1 cellular context compared by ENCODE assay signal in genomic region chr3:30835667-30836066, GRCh38.
TF ChIP-seq lines count a peak whose summit lies in the region.

No MANE protein-coding gene starts in this region.

TF ChIP-seq in H1, 55 proteins besides CTCF, POLR2A, EP300 and RAD21:
- TF ChIP-seq EGR1 (IDR thresholded peaks at IDR 0.05; ENCODE audit: borderline replicate concordance, low read depth, low read length) (no peak), BACH1 (IDR thresholded peaks at IDR 0.05; ENCODE audit: low read length) (no peak), KDM4A (IDR thresholded peaks at IDR 0.05; ENCODE audit: low read depth, low read length, severe bottlenecking) (no peak), TEAD4 (IDR thresholded peaks at IDR 0.05; ENCODE audit: low read depth, low read length) (no peak), MAFK (IDR thresholded peaks at IDR 0.05; ENCODE audit: low read depth, low read length) (no peak), RFX5 (IDR thresholded peaks at IDR 0.05; ENCODE audit: borderline replicate concordance, low read depth, low read length) (no peak), HDAC6 (IDR thresholded peaks at IDR 0.05; ENCODE audit: low read depth, low read length) (no peak), BRCA1 (IDR thresholded peaks at IDR 0.05; ENCODE audit: low read depth, low read length) (no peak), TAF7 (optimal IDR thresholded peaks at IDR 0.05; ENCODE audit: borderline replicate concordance, low read depth, low read length) (no peak), POLR2AphosphoS5 (IDR thresholded peaks at IDR 0.05; ENCODE audit: low read depth, low read length) (no peak), NRF1 (IDR thresholded peaks at IDR 0.05; ENCODE audit: low read depth, low read length) (no peak), SRF (IDR thresholded peaks at IDR 0.05; ENCODE audit: low read depth, low read length) (no peak), KDM5A (IDR thresholded peaks at IDR 0.05; ENCODE audit: low read length) (no peak), ATF2 (IDR thresholded peaks at IDR 0.05; ENCODE audit: low read length) (no peak), RXRA (IDR thresholded peaks at IDR 0.05; ENCODE audit: insufficient read depth, low read depth, low read length) (no peak), E2F6 (IDR thresholded peaks at IDR 0.05) (no peak), CTBP2 (IDR thresholded peaks at IDR 0.05; ENCODE audit: borderline replicate concordance, insufficient read depth, insufficient read length, low read length) (no peak), JUN (IDR thresholded peaks at IDR 0.05; ENCODE audit: low read depth, low read length) (no peak), CHD2 (IDR thresholded peaks at IDR 0.05; ENCODE audit: low read length) (no peak)
- TF ChIP-seq, protein P1, sequence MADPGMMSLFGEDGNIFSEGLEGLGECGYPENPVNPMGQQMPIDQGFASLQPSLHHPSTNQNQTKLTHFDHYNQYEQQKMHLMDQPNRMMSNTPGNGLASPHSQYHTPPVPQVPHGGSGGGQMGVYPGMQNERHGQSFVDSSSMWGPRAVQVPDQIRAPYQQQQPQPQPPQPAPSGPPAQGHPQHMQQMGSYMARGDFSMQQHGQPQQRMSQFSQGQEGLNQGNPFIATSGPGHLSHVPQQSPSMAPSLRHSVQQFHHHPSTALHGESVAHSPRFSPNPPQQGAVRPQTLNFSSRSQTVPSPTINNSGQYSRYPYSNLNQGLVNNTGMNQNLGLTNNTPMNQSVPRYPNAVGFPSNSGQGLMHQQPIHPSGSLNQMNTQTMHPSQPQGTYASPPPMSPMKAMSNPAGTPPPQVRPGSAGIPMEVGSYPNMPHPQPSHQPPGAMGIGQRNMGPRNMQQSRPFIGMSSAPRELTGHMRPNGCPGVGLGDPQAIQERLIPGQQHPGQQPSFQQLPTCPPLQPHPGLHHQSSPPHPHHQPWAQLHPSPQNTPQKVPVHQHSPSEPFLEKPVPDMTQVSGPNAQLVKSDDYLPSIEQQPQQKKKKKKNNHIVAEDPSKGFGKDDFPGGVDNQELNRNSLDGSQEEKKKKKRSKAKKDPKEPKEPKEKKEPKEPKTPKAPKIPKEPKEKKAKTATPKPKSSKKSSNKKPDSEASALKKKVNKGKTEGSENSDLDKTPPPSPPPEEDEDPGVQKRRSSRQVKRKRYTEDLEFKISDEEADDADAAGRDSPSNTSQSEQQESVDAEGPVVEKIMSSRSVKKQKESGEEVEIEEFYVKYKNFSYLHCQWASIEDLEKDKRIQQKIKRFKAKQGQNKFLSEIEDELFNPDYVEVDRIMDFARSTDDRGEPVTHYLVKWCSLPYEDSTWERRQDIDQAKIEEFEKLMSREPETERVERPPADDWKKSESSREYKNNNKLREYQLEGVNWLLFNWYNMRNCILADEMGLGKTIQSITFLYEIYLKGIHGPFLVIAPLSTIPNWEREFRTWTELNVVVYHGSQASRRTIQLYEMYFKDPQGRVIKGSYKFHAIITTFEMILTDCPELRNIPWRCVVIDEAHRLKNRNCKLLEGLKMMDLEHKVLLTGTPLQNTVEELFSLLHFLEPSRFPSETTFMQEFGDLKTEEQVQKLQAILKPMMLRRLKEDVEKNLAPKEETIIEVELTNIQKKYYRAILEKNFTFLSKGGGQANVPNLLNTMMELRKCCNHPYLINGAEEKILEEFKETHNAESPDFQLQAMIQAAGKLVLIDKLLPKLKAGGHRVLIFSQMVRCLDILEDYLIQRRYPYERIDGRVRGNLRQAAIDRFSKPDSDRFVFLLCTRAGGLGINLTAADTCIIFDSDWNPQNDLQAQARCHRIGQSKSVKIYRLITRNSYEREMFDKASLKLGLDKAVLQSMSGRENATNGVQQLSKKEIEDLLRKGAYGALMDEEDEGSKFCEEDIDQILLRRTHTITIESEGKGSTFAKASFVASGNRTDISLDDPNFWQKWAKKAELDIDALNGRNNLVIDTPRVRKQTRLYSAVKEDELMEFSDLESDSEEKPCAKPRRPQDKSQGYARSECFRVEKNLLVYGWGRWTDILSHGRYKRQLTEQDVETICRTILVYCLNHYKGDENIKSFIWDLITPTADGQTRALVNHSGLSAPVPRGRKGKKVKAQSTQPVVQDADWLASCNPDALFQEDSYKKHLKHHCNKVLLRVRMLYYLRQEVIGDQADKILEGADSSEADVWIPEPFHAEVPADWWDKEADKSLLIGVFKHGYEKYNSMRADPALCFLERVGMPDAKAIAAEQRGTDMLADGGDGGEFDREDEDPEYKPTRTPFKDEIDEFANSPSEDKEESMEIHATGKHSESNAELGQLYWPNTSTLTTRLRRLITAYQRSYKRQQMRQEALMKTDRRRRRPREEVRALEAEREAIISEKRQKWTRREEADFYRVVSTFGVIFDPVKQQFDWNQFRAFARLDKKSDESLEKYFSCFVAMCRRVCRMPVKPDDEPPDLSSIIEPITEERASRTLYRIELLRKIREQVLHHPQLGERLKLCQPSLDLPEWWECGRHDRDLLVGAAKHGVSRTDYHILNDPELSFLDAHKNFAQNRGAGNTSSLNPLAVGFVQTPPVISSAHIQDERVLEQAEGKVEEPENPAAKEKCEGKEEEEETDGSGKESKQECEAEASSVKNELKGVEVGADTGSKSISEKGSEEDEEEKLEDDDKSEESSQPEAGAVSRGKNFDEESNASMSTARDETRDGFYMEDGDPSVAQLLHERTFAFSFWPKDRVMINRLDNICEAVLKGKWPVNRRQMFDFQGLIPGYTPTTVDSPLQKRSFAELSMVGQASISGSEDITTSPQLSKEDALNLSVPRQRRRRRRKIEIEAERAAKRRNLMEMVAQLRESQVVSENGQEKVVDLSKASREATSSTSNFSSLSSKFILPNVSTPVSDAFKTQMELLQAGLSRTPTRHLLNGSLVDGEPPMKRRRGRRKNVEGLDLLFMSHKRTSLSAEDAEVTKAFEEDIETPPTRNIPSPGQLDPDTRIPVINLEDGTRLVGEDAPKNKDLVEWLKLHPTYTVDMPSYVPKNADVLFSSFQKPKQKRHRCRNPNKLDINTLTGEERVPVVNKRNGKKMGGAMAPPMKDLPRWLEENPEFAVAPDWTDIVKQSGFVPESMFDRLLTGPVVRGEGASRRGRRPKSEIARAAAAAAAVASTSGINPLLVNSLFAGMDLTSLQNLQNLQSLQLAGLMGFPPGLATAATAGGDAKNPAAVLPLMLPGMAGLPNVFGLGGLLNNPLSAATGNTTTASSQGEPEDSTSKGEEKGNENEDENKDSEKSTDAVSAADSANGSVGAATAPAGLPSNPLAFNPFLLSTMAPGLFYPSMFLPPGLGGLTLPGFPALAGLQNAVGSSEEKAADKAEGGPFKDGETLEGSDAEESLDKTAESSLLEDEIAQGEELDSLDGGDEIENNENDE (IDR thresholded peaks at IDR 0.05; ENCODE audit: insufficient replicate concordance, low read length) = no peak
